In genomic region chr2:205245001-205245400, GRCh38 we compare ENCODE assay signal across 14 cellular contexts.
"Had no signal": no experiment of that assay in that cellular context is flagged by ENCODE, and none has a peak within 500 bp of the region (broad histone marks: within the 10 kb centered on the region; RNA-seq: fewer than 3 reads in every experiment).

No MANE protein-coding gene starts in this region.

- H3K9me3 ChIP-seq: prostate gland had no signal

- ATAC-seq: activated CD8-positive, alpha-beta memory T cell treated with anti-CD3 and anti-CD28 coated beads, Interleukin-2, amount 10 ng/mL, durations not matched to agents 7 days and 5 days; activated T-cell treated with anti-CD3 and anti-CD28 coated beads, Interleukin-2, amount 50 U/mL, for 4 hours; stimulated activated effector memory CD8-positive, alpha-beta T cell treated with anti-CD3 and anti-CD28 coated beads, Interleukin-12 subunit alpha, Interleukin-12 subunit beta, amount 100 ng/mL, for 72 hours had no signal

- H3K4me1 ChIP-seq: prostate gland had no signal

- H3K4me3 ChIP-seq: prostate gland had no signal

- H3K27ac ChIP-seq: prostate gland had no signal

- DNase-seq: activated CD4-positive, alpha-beta memory T cell treated with anti-CD3 and anti-CD28 coated beads for 36 hours; activated CD4-positive, alpha-beta T cell treated with anti-CD3 and anti-CD28 coated beads for 1 hour; activated CD8-positive, alpha-beta memory T cell treated with anti-CD3 and anti-CD28 coated beads, Interleukin-2, amount 10 ng/mL, durations not matched to agents 7 days and 5 days; activated effector memory CD4-positive, alpha-beta T cell treated with Interleukin-2 at 50 U/mL for 16 hours; activated T-cell treated with anti-CD3 and anti-CD28 coated beads, Interleukin-2, amount 50 U/mL, for 4 hours; caudate nucleus; foreskin melanocyte; immature natural killer cell; nephron progenitor cell; occipital lobe; T-helper 1 cell; T1000 had no signal

- H3K36me3 ChIP-seq: prostate gland had no signal
